ENCODE assay signal across 13 cellular contexts in the genomic region with DNA sequence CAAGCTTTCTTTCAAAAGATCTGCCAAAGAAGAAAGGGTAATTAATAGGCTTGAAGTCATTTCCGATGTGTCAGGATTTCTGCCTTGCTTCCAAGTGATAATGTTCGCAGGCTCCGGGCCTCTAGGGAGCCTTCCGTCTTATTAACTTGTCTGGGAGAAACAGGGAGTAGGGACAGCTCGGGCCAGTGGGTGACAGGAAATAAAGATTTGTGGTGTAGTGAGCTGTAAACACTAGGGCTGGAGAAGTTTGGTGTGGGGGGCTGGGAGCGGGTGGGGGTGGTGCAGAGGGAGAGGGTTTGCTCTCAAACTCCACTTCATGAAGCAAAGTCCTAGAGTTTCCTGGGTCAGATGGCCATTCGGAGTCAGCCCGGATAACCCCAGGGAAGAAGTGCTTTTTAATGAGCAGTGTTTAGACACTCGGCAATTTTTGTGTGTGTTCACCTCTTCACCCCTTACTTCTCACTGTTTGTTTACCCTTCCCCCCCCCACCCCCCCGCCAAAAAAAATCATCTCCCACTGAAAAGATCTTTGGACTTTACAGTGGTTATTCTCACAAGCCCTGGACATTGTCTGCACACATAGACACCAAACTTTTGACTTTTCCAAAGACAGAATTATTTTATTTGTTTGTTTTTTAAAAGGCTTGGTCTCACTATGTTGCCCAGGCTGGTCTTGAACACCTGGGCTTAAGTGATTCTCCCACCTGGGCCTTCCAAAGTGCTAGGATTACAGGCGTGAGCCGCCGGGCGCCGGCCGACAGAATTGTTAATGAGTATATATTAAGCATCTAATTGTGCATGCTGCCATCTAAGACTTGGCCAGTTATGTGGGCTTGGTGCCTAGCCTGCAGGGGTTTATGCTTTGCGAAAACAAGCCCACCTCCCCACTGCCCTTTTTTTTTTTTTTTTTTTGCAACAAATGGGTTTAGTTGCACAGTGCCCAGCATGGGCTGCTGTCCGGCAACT.
DNase-seq lines count a peak whose midpoint lies in the region; ATAC-seq and TF ChIP-seq lines count a peak whose summit lies in the region.
"Had no signal": no experiment of that assay in that cellular context is flagged by ENCODE, and none has a peak within 500 bp of the region (broad histone marks: within the 10 kb centered on the region; RNA-seq: fewer than 3 reads in every experiment).

No MANE protein-coding gene starts in this region.

- peak overlapping the region; percentile 67 for H3K27ac ChIP-seq in neural progenitor cell
- no peak overlapping the region for H3K27ac ChIP-seq in CD4-positive, alpha-beta T cell (ENCODE audit: low read depth, low read length)
- H3K27ac ChIP-seq: thyroid gland had no signal

- H3K4me1 ChIP-seq in neural progenitor cell = peaks cover 97% of the 10 kb centered on the region

- no peaks in the 10 kb centered on the region for H3K9me3 ChIP-seq in neural progenitor cell (ENCODE audit: low read depth)
- H3K9me3 ChIP-seq in CD4-positive, alpha-beta T cell (ENCODE audit: control insufficient read depth, low read length) = no peaks in the 10 kb centered on the region
- H3K9me3 ChIP-seq: thyroid gland had no signal

- intact Hi-C loops in CD4-positive, alpha-beta T cell (cut with DNase I, micrococcal nuclease) = no loop called here

- H2AFZ ChIP-seq in neural progenitor cell (replicated peaks) = no peak overlapping the region

- no peaks in the 10 kb centered on the region for H3K9me3 Mint-ChIP-seq in neural progenitor cell
- H3K9me3 Mint-ChIP-seq in CD4-positive, alpha-beta T cell = no peaks in the 10 kb centered on the region
- H3K9me3 Mint-ChIP-seq in T-helper 2 cell treated with Interferon-gamma antibody and Interleukin-4, amounts not matched to agents 5 μg/mL and 100 μg/mL, for 36 hours = no peaks in the 10 kb centered on the region

- peak overlapping the region; percentile 46 for H3K4me2 ChIP-seq in neural progenitor cell

- peak overlapping the region; percentile 92 for H3K27ac Mint-ChIP-seq in neural progenitor cell
- H3K27ac Mint-ChIP-seq in CD4-positive, alpha-beta T cell = no peak overlapping the region
- H3K27ac Mint-ChIP-seq in T-helper 2 cell treated with Interferon-gamma antibody and Interleukin-4, amounts not matched to agents 5 μg/mL and 100 μg/mL, for 36 hours = no peak overlapping the region

- peaks cover 72% of the 10 kb centered on the region for H3K79me2 ChIP-seq in neural progenitor cell (ENCODE audit: low read depth)

- H3K4me3 ChIP-seq in fibroblast of pulmonary artery (replicated peaks; ENCODE audit: low read depth, low read length) = no peak overlapping the region
- H3K4me3 ChIP-seq in neural progenitor cell = no peak overlapping the region
- H3K4me3 ChIP-seq: thyroid gland had no signal

- peak overlapping the region; percentile 78 for H3K4me3 Mint-ChIP-seq in neural progenitor cell
- H3K4me3 Mint-ChIP-seq in CD4-positive, alpha-beta T cell = no peak overlapping the region
- H3K4me3 Mint-ChIP-seq in T-helper 2 cell treated with Interferon-gamma antibody and Interleukin-4, amounts not matched to agents 5 μg/mL and 100 μg/mL, for 36 hours = no peak overlapping the region

- no peak overlapping the region for H3K9ac ChIP-seq in neural progenitor cell

- H3K36me3 ChIP-seq in neural progenitor cell = no peaks in the 10 kb centered on the region
- H3K36me3 ChIP-seq: thyroid gland had no signal

- TF ChIP-seq CTCF in fibroblast of pulmonary artery (IDR thresholded peaks at IDR 0.05; ENCODE audit: low read length, missing control alignments) = no peak
- no peak for TF ChIP-seq CTCF in neural progenitor cell (IDR thresholded peaks at IDR 0.05)
- no peak for TF ChIP-seq CTCF in CD4-positive, alpha-beta T cell (IDR thresholded peaks at IDR 0.05)

- no peaks in the 10 kb centered on the region for H3K27me3 ChIP-seq in neural progenitor cell
- no peaks in the 10 kb centered on the region for H3K27me3 ChIP-seq in CD4-positive, alpha-beta T cell (ENCODE audit: control insufficient read depth, insufficient read depth, low read length)
- H3K27me3 ChIP-seq: thyroid gland had no signal

- CTCF ChIA-PET in CD4-positive, alpha-beta T cell (lab: Charles Lee) = no interaction called here

- H3K4me1 Mint-ChIP-seq in neural progenitor cell = peaks cover 100% of the 10 kb centered on the region
- H3K4me1 Mint-ChIP-seq in CD4-positive, alpha-beta T cell (ENCODE audit: low read depth) = peaks cover 64% of the 10 kb centered on the region
- peaks cover 8% of the 10 kb centered on the region for H3K4me1 Mint-ChIP-seq in T-helper 2 cell treated with Interferon-gamma antibody and Interleukin-4, amounts not matched to agents 5 μg/mL and 100 μg/mL, for 36 hours (ENCODE audit: low read depth)

- peaks cover 62% of the 10 kb centered on the region for H3F3A ChIP-seq in neural progenitor cell (ENCODE audit: low read depth)

- DNase-seq in H4 (ENCODE audit: low spot score) (peak; percentile 70), RPMI7951 (ENCODE audit: low read depth) (peak; percentile 43), fibroblast of pulmonary artery (ENCODE audit: low read depth) (peak; percentile 35), neural progenitor cell (ENCODE audit: low spot score) (no peak), NCI-H446 (lab: John Stamatoyannopoulos, UW) (no peak), germinal center (ENCODE audit: low spot score) (no peak)
- DNase-seq in CD4-positive, alpha-beta T cell = no peak
- DNase-seq in T-helper 2 cell treated with Interferon-gamma antibody and Interleukin-4, amounts not matched to agents 5 μg/mL and 100 μg/mL, for 36 hours (ENCODE audit: low spot score) = no peak
- DNase-seq: activated CD8-positive, alpha-beta memory T cell treated with anti-CD3 and anti-CD28 coated beads, Interleukin-2, amount 50 U/mL, for 48 hours; Calu3; NCI-H1417 treated with DMSO at 0.1 percent for 48 hours; T1000; thyroid gland had no signal

- no peak for ATAC-seq in CD4-positive, alpha-beta T cell (ENCODE audit: poor library complexity)

- peaks cover 2% of the 10 kb centered on the region for H3K36me3 Mint-ChIP-seq in neural progenitor cell
- H3K36me3 Mint-ChIP-seq in CD4-positive, alpha-beta T cell (ENCODE audit: low read depth) = no peaks in the 10 kb centered on the region
- no peaks in the 10 kb centered on the region for H3K36me3 Mint-ChIP-seq in T-helper 2 cell treated with Interferon-gamma antibody and Interleukin-4, amounts not matched to agents 5 μg/mL and 100 μg/mL, for 36 hours (ENCODE audit: low read depth)

- H3K27me3 Mint-ChIP-seq in neural progenitor cell (ENCODE audit: insufficient read depth, low read depth) = peaks cover 15% of the 10 kb centered on the region
- H3K27me3 Mint-ChIP-seq in CD4-positive, alpha-beta T cell = no peaks in the 10 kb centered on the region
- H3K27me3 Mint-ChIP-seq in T-helper 2 cell treated with Interferon-gamma antibody and Interleukin-4, amounts not matched to agents 5 μg/mL and 100 μg/mL, for 36 hours (ENCODE audit: low read depth) = no peaks in the 10 kb centered on the region

- H4K20me1 ChIP-seq in neural progenitor cell (ENCODE audit: low read depth) = peaks cover 94% of the 10 kb centered on the region

- POLR2A ChIA-PET in CD4-positive, alpha-beta T cell (lab: Charles Lee) = no interaction called here

Comparison
In these comparisons a context has a peak if more than half of its experiments do, and no peak if none do; other contexts are left out.
1. DNase-seq: peak in H4 (single experiment), RPMI7951 (single experiment) and fibroblast of pulmonary artery (single experiment); none in neural progenitor cell (single experiment), NCI-H446 (0 of 2), CD4-positive, alpha-beta T cell (0 of 10), germinal center (single experiment) and T-helper 2 cell treated with Interferon-gamma antibody and Interleukin-4, amounts not matched to agents 5 μg/mL and 100 μg/mL, for 36 hours (single experiment).